Comparison of ENCODE assay signal across 15 cellular contexts in the genomic region with DNA sequence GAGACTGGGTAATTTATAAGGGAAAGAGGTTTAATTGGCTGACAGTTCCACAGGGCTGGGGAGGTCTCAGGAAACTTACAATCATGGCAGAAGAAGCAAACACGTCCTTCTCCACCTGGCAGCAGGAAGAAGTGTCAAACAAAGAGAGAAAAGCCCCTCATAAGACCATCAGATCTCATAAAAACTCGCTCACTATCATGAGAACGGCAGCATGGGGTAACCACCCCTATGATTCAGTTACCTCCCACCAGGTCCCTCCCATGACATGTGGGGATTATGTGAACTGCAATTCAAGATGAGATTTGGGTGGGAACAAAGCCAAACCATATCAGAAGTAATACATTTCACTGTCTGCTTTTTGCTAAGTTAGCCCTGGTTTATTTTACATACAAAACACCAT.
DNase-seq lines count a peak whose midpoint lies in the region; ATAC-seq, FAIRE-seq and TF ChIP-seq lines count a peak whose summit lies in the region.
"Had no signal": no experiment of that assay in that cellular context is flagged by ENCODE, and none has a peak within 500 bp of the region (broad histone marks: within the 10 kb centered on the region; RNA-seq: fewer than 3 reads in every experiment).

No MANE protein-coding gene starts in this region.

- H3K23me2 ChIP-seq in H1 (ENCODE audit: low read depth, low read length) = no peaks in the 10 kb centered on the region

- H2AK5ac ChIP-seq in H1 (ENCODE audit: low read depth, low read length) = no peak overlapping the region

- no peak overlapping the region for H3K9ac ChIP-seq in H1 (replicated peaks in 1 of 4; ENCODE audit: extremely low read depth in 1 of 4, low read depth in 3 of 4, low read length in 3 of 4)

- H4K20me1 ChIP-seq in H1 (replicated peaks in 1 of 2; ENCODE audit: control insufficient read depth in 1 of 2, insufficient read depth in 2 of 2, low read length in 2 of 2) = no peaks in the 10 kb centered on the region

- no peak overlapping the region for H3K18ac ChIP-seq in H1 (ENCODE audit: extremely low read depth, low read length)

- no peak overlapping the region for H4K8ac ChIP-seq in H1 (ENCODE audit: extremely low read depth, insufficient read depth, low read length)

- H2BK20ac ChIP-seq in H1 (ENCODE audit: low read length) = no peak overlapping the region

- H3K56ac ChIP-seq in H1 (replicated peaks; ENCODE audit: insufficient read length, low read depth, low read length) = no peak overlapping the region

- intact Hi-C loops in ascending aorta (cut with DNase I) = no loop called here
- intact Hi-C loops in right lobe of liver (cut with DNase I) = no loop called here

- H3K36me3 ChIP-seq in HEK293 (ENCODE audit: control insufficient read depth in 2 of 2, insufficient read depth in 1 of 2, low read length in 2 of 2) = no peaks in the 10 kb centered on the region
- no peaks in the 10 kb centered on the region for H3K36me3 ChIP-seq in H1 (ENCODE audit: control insufficient read depth in 2 of 4, insufficient read depth in 4 of 4, low read length in 3 of 4)
- H3K36me3 ChIP-seq in ascending aorta = no peaks in the 10 kb centered on the region
- no peaks in the 10 kb centered on the region for H3K36me3 ChIP-seq in right lobe of liver

- no peak overlapping the region for H3K23ac ChIP-seq in H1 (ENCODE audit: insufficient read length)

- 85% methylated on average over 3 of the region's 3 CpGs; no CpG with 5 or more reads in 1 of the 2 experiments for WGBS in H1 (ENCODE audit: extremely low coverage in 1 of 2, insufficient coverage in 1 of 2, insufficient read length in 1 of 2, insufficient replicate concordance in 2 of 2, low coverage in 1 of 2, low lambda C conversion rate in 2 of 2, missing lambda C conversion rate in 1 of 2), 2 experiments
- WGBS in right lobe of liver (ENCODE audit: insufficient coverage, low coverage, low lambda C conversion rate, missing lambda C conversion rate) = 48% methylated on average over 3 of the region's 3 CpGs

- no peak overlapping the region for H2BK12ac ChIP-seq in H1 (ENCODE audit: low read depth, low read length)

- no peak for ATAC-seq in GM18870 (IDR thresholded peaks at IDR 0.05; ENCODE audit: unreplicated experiment)
- ATAC-seq in right lobe of liver = no peak
- ATAC-seq: GM12878, GM23338 had no signal

- H3K9me3 ChIP-seq in HEK293 (ENCODE audit: control insufficient read depth, insufficient read depth, low read depth, low read length) = no peaks in the 10 kb centered on the region
- H3K9me3 ChIP-seq in H1 (ENCODE audit: insufficient read depth in 2 of 2, low read depth in 1 of 2, low read length in 1 of 2) = peaks cover 0 to 2% of the 10 kb centered on the region in 2 experiments; a peak in 1 of 4 replicates
- H3K9me3 ChIP-seq in ascending aorta = no peaks in the 10 kb centered on the region
- no peaks in the 10 kb centered on the region for H3K9me3 ChIP-seq in right lobe of liver

- POLR2A ChIA-PET in HEK293 (lab: Yijun Ruan, JAX) = no interaction called here
- POLR2A ChIA-PET in H1 (lab: Charles Lee; ENCODE audit: partially characterized antibody) = no interaction called here

- no peak for TF ChIP-seq EP300 in H1 (IDR thresholded peaks at IDR 0.05; ENCODE audit: borderline replicate concordance in 1 of 2, low read depth in 2 of 2, low read length in 2 of 2)

- no peaks in the 10 kb centered on the region for H3K4me1 ChIP-seq in HEK293 (ENCODE audit: control insufficient read depth, insufficient read depth, low read length)
- peaks cover 0 to 3% (median 0%) of the 10 kb centered on the region in 4 experiments; a peak in 1 of 7 replicates for H3K4me1 ChIP-seq in H1 (replicated peaks in 1 of 4; ENCODE audit: control insufficient read depth in 3 of 4, insufficient read depth in 4 of 4, low read length in 3 of 4)
- H3K4me1 ChIP-seq in ascending aorta = peaks cover 0 to 3% of the 10 kb centered on the region in 2 donors
- H3K4me1 ChIP-seq in right lobe of liver = no peaks in the 10 kb centered on the region

- DNase-seq in NCI-H82 treated with DMSO at 0.1 percent for 48 hours (lab: John Stamatoyannopoulos, UW; ENCODE audit: unreplicated experiment) = peak; percentile 13
- DNase-seq in H1 (ENCODE audit: low read depth in 1 of 2, low spot score in 2 of 2) = no peak
- DNase-seq in ascending aorta (ENCODE audit: low spot score in 2 of 2) = no peak
- DNase-seq in superior temporal gyrus (ENCODE audit: extremely low spot score) = no peak
- DNase-seq in right lobe of liver = no peak
- DNase-seq: C1 segment of cervical spinal cord; Calu3; CD4-positive, alpha-beta T cell; DMS 273 treated with DMSO at 0.1 percent for 48 hours; H9 had no signal

- TF ChIP-seq RAD21 in H1 (IDR thresholded peaks at IDR 0.05 in 1 of 2, conservative IDR thresholded peaks at IDR 0.05 in 1 of 2; ENCODE audit: low read depth in 2 of 2, low read length in 2 of 2) = no peak

- H3K27ac ChIP-seq in HEK293 (ENCODE audit: extremely low read depth, low read depth, low read length) (no peak overlapping the region), H1 (ENCODE audit: low read depth, low read length) (no peak overlapping the region), ascending aorta (no peak overlapping the region), right lobe of liver (no peak overlapping the region)

- H3K4ac ChIP-seq in H1 (replicated peaks; ENCODE audit: insufficient read length, low read depth, low read length) = no peak overlapping the region

- TF ChIP-seq POLR2A in H1 (IDR thresholded peaks at IDR 0.05; ENCODE audit: control extremely low read depth in 1 of 2, low read depth in 2 of 2, low read length in 2 of 2) (no peak), right lobe of liver (IDR thresholded peaks at IDR 0.05) (no peak)

- no peaks in the 10 kb centered on the region for H3K79me2 ChIP-seq in H1 (ENCODE audit: control insufficient read depth in 1 of 2, insufficient read depth in 2 of 2, low read length in 2 of 2)

- no peak overlapping the region for H2BK120ac ChIP-seq in H1 (replicated peaks; ENCODE audit: low read depth, low read length)

- FAIRE-seq in H1 (lab: Jason Lieb, UNC) = no peak
- FAIRE-seq: GM12878, GM18507 had no signal

- H3K79me1 ChIP-seq in H1 (ENCODE audit: low read depth, low read length) = no peaks in the 10 kb centered on the region

- no peak overlapping the region for H2BK5ac ChIP-seq in H1 (ENCODE audit: low read depth, low read length)

- H2AFZ ChIP-seq in H1 (ENCODE audit: low read length) = 0 out of 2 replicates have a peak overlapping the region, but pooled peaks have one; percentile 57

- H4K5ac ChIP-seq in H1 (ENCODE audit: insufficient read length, low read depth, low read length) = no peak overlapping the region

- no peak overlapping the region for H2BK15ac ChIP-seq in H1 (ENCODE audit: low read length)

- CTCF ChIA-PET in HEK293 (lab: Yijun Ruan, JAX) (no interaction called here), H1 (lab: Charles Lee; ENCODE audit: partially characterized antibody) (no interaction called here)

- no peak overlapping the region for H4K91ac ChIP-seq in H1 (replicated peaks; ENCODE audit: insufficient read length, low read length)

- H3K27me3 ChIP-seq in H1 (replicated peaks in 1 of 4; ENCODE audit: control insufficient read depth in 3 of 4, extremely low read depth in 1 of 4, insufficient read depth in 3 of 4, low read length in 3 of 4) (no peaks in the 10 kb centered on the region), ascending aorta (no peaks in the 10 kb centered on the region), right lobe of liver (no peaks in the 10 kb centered on the region)

- H3K14ac ChIP-seq in H1 (ENCODE audit: insufficient read length) = no peak overlapping the region

- no peak overlapping the region for H3K4me3 ChIP-seq in HEK293 (ENCODE audit: low read depth, low read length)
- no peak overlapping the region for H3K4me3 ChIP-seq in H1 (ENCODE audit: extremely low read depth in 1 of 4, insufficient read depth in 2 of 4, low read depth in 3 of 4, low read length in 4 of 4)
- H3K4me3 ChIP-seq in ascending aorta = no peak overlapping the region
- no peak overlapping the region for H3K4me3 ChIP-seq in right lobe of liver
- H3K4me3 ChIP-seq: GM12878, GM23338 had no signal

- TF ChIP-seq CTCF in HEK293 (tag by site-specific recombination; IDR thresholded peaks at IDR 0.05) (no peak), H1 (IDR thresholded peaks at IDR 0.05; ENCODE audit: control extremely low read depth in 1 of 3, insufficient read depth in 1 of 3, low read depth in 1 of 3, low read length in 3 of 3) (no peak), ascending aorta (IDR thresholded peaks at IDR 0.05) (no peak), right lobe of liver (IDR thresholded peaks at IDR 0.05) (no peak)

- H3K4me2 ChIP-seq in H1 (ENCODE audit: insufficient read depth in 1 of 2, low read depth in 2 of 2, low read length in 2 of 2) = no peak overlapping the region
- H3K4me2 ChIP-seq: GM23338 had no signal

TF ChIP-seq in HEK293, 187 proteins besides CTCF, POLR2A, EP300 and RAD21 (continues in another document):
- TF ChIP-seq ZNF654 (tag by site-specific recombination; IDR thresholded peaks at IDR 0.05; ENCODE audit: low read depth) = no peak
- TF ChIP-seq GLIS1 (tag by site-specific recombination; IDR thresholded peaks at IDR 0.05) = peak; percentile 76

TF ChIP-seq in H1, 55 proteins besides CTCF, POLR2A, EP300 and RAD21:
- TF ChIP-seq, protein P1, sequence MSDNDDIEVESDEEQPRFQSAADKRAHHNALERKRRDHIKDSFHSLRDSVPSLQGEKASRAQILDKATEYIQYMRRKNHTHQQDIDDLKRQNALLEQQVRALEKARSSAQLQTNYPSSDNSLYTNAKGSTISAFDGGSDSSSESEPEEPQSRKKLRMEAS (IDR thresholded peaks at IDR 0.05) = no peak
- TF ChIP-seq SRF (IDR thresholded peaks at IDR 0.05; ENCODE audit: low read depth, low read length) = no peak
